17 cellular contexts compared by ENCODE assay signal in genomic region chr14:50967719-50968266, GRCh38. TPM values are rescaled to one million over a fixed set of nuclear protein-coding genes. Genes with fewer than 3 reads are reported as not detected.
A peak's percentile ranks its signal among the peaks of the same experiment; 100 is the strongest.
DNase-seq lines count a peak whose midpoint lies in the region; ATAC-seq lines count a peak whose summit lies in the region.
"Had no signal": no experiment of that assay in that cellular context is flagged by ENCODE, and none has a peak within 500 bp of the region (broad histone marks: within the 10 kb centered on the region; RNA-seq: fewer than 3 reads in every experiment).

No MANE protein-coding gene starts in this region.

- DNase-seq in GF-D8 (lab: John Stamatoyannopoulos, UW): peak; percentile 75
- DNase-seq in MV-4-11 (lab: John Stamatoyannopoulos, UW): peak; percentile 75
- peak; percentile 16 for DNase-seq in iris pigment epithelial cell (ENCODE audit: low read depth)
- peak; percentile 57 for DNase-seq in renal cortical epithelial cell (ENCODE audit: low read depth)
- DNase-seq in DMS 273 (lab: John Stamatoyannopoulos, UW; ENCODE audit: unreplicated experiment): no peak
- DNase-seq: activated CD4-positive, alpha-beta T cell treated with anti-CD3 and anti-CD28 coated beads for 1 hour; activated CD8-positive, alpha-beta memory T cell treated with anti-CD3 and anti-CD28 coated beads for 24 hours; activated naive CD8-positive, alpha-beta T cell treated with anti-CD3 and anti-CD28 coated beads for 36 hours; DMS79 treated with DMSO at 0.1 percent for 48 hours; mesenchymal stem cell; NCI-H1436; NCI-H2171; NCI-H748 treated with DMSO at 0.1 percent for 48 hours; psoas muscle; SK-N-SH had no signal

- ATAC-seq in HG02981 (IDR thresholded peaks at IDR 0.05; ENCODE audit: unreplicated experiment) (no peak), HG03521 (IDR thresholded peaks at IDR 0.05; ENCODE audit: unreplicated experiment) (no peak)

RNA-seq across cellular contexts. Expression of gene PYGL, which starts 23.5 kb away (rescaled TPM):
- total RNA-seq in renal cortical epithelial cell: 112 and 202 TPM in 2 replicates
